17 cellular contexts compared by ENCODE assay signal in genomic region chr11:28243596-28243995, GRCh38.
DNase-seq lines count a peak whose midpoint lies in the region; ATAC-seq and TF ChIP-seq lines count a peak whose summit lies in the region.
"Had no signal": no experiment of that assay in that cellular context is flagged by ENCODE, and none has a peak within 500 bp of the region (broad histone marks: within the 10 kb centered on the region; RNA-seq: fewer than 3 reads in every experiment).

No MANE protein-coding gene starts in this region.

- no peak for TF ChIP-seq CTCF in fibroblast of mammary gland (conservative IDR thresholded peaks at IDR 0.05; ENCODE audit: control insufficient read depth, insufficient read depth, low read depth, low read length)
- no peak for TF ChIP-seq CTCF in thyroid gland (IDR thresholded peaks at IDR 0.05)

- H3K9me3 ChIP-seq in adipocyte (ENCODE audit: control insufficient read depth, low read length), result no peaks in the 10 kb centered on the region
- no peaks in the 10 kb centered on the region for H3K9me3 ChIP-seq in thyroid gland

- H3K4me3 ChIP-seq in adipocyte (ENCODE audit: low read length) (peak overlapping the region; percentile 51), fibroblast of mammary gland (ENCODE audit: control insufficient read depth, low read depth, low read length) (no peak overlapping the region), skeletal muscle cell (ENCODE audit: low read depth, low read length) (no peak overlapping the region), thyroid gland (replicated peaks in 1 of 3) (no peak overlapping the region)

- no peak for ATAC-seq in HG03196 (IDR thresholded peaks at IDR 0.05; ENCODE audit: unreplicated experiment)
- no peak for ATAC-seq in GM21825 (IDR thresholded peaks at IDR 0.05; ENCODE audit: unreplicated experiment)
- ATAC-seq: HepG2 had no signal

- intact Hi-C loops in thyroid gland (cut with DNase I), result no loop called here

- no peak for TF ChIP-seq POLR2A in thyroid gland (IDR thresholded peaks at IDR 0.05)

- DNase-seq in EH (ENCODE audit: low read depth) (peak; percentile 34), adipocyte (ENCODE audit: low read depth) (peak; percentile 49), fibroblast of mammary gland (ENCODE audit: low read depth) (peak; percentile 74), skeletal muscle cell (ENCODE audit: low read depth) (peak; percentile 12), thyroid gland (no peak), activated T-cell treated with anti-CD3 and anti-CD28 coated beads for 4 hours (no peak)
- DNase-seq: AML-193, Caco-2, DMS53, GOT3, Karpas-422, NCI-H1930, NCI-H2171, NCI-H774 had no signal

- no peak overlapping the region for H3K27ac ChIP-seq in thyroid gland

- no peaks in the 10 kb centered on the region for H3K27me3 ChIP-seq in adipocyte (replicated peaks; ENCODE audit: control insufficient read depth, insufficient read depth, low read length)
- no peaks in the 10 kb centered on the region for H3K27me3 ChIP-seq in thyroid gland

- 70 to 82% methylated on average over 2 of the region's 2 CpGs for WGBS in thyroid gland, 2 donors

- H3K4me1 ChIP-seq in adipocyte (ENCODE audit: control insufficient read depth, insufficient read depth, low read length) (peaks cover 16% of the 10 kb centered on the region), thyroid gland (no peaks in the 10 kb centered on the region)

- H3K36me3 ChIP-seq in adipocyte (ENCODE audit: control insufficient read depth, insufficient read depth, low read length, severe bottlenecking) (no peaks in the 10 kb centered on the region), thyroid gland (no peaks in the 10 kb centered on the region)

- no peak overlapping the region for H3K9ac ChIP-seq in adipocyte (ENCODE audit: low read length)

Comparison
In these comparisons a context has a peak if more than half of its experiments do, and no peak if none do; other contexts are left out.
1. DNase-seq: peak in EH (single experiment), adipocyte (single experiment), fibroblast of mammary gland (single experiment) and skeletal muscle cell (single experiment); none in thyroid gland (0 of 2) and activated T-cell treated with anti-CD3 and anti-CD28 coated beads for 4 hours (single experiment).